1 cellular context compared by ENCODE assay signal in the genomic region with DNA sequence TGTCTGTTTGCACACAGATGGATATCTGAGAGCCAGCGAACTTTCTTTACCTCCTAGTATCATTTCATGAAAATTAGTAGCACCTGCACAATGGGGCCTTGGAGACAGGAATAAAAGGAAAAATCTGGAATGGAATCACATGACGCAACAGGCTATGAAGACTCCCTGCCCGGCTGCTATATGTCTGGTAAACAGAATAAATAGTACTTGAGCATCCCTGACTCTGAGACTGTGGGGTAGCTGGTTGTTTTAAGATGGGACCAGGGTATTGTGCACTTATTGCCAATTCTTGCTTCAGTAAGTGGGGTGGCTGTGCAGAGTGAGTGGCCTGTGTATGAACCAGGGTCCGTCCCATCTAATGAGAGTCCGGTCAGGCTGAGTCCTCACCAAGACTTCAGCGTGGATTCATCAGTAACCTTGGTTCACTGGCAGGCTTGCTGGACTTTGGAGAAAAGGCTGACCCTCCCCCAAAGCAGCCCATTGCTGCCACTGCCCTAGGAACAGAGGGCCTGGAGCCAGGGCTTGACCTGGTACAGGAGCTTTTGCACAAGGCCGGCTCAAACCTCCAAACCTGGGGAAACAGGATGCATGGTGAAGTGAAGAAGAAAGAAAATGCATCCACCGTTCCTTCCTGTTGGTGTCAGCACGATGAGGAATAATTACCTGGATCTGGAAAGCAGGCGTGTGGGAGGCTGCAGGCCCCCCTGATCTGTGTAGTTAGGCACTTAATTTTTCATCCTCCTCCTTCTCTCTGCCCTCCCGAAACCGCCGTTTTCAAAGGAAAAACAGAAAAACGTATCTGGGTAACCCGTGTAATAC.
TF ChIP-seq lines count a peak whose summit lies in the region.

No MANE protein-coding gene starts in this region.

TF ChIP-seq in GM23338, 12 proteins besides CTCF, POLR2A, EP300 and RAD21 (continued from another document):
- TF ChIP-seq, protein P1, sequence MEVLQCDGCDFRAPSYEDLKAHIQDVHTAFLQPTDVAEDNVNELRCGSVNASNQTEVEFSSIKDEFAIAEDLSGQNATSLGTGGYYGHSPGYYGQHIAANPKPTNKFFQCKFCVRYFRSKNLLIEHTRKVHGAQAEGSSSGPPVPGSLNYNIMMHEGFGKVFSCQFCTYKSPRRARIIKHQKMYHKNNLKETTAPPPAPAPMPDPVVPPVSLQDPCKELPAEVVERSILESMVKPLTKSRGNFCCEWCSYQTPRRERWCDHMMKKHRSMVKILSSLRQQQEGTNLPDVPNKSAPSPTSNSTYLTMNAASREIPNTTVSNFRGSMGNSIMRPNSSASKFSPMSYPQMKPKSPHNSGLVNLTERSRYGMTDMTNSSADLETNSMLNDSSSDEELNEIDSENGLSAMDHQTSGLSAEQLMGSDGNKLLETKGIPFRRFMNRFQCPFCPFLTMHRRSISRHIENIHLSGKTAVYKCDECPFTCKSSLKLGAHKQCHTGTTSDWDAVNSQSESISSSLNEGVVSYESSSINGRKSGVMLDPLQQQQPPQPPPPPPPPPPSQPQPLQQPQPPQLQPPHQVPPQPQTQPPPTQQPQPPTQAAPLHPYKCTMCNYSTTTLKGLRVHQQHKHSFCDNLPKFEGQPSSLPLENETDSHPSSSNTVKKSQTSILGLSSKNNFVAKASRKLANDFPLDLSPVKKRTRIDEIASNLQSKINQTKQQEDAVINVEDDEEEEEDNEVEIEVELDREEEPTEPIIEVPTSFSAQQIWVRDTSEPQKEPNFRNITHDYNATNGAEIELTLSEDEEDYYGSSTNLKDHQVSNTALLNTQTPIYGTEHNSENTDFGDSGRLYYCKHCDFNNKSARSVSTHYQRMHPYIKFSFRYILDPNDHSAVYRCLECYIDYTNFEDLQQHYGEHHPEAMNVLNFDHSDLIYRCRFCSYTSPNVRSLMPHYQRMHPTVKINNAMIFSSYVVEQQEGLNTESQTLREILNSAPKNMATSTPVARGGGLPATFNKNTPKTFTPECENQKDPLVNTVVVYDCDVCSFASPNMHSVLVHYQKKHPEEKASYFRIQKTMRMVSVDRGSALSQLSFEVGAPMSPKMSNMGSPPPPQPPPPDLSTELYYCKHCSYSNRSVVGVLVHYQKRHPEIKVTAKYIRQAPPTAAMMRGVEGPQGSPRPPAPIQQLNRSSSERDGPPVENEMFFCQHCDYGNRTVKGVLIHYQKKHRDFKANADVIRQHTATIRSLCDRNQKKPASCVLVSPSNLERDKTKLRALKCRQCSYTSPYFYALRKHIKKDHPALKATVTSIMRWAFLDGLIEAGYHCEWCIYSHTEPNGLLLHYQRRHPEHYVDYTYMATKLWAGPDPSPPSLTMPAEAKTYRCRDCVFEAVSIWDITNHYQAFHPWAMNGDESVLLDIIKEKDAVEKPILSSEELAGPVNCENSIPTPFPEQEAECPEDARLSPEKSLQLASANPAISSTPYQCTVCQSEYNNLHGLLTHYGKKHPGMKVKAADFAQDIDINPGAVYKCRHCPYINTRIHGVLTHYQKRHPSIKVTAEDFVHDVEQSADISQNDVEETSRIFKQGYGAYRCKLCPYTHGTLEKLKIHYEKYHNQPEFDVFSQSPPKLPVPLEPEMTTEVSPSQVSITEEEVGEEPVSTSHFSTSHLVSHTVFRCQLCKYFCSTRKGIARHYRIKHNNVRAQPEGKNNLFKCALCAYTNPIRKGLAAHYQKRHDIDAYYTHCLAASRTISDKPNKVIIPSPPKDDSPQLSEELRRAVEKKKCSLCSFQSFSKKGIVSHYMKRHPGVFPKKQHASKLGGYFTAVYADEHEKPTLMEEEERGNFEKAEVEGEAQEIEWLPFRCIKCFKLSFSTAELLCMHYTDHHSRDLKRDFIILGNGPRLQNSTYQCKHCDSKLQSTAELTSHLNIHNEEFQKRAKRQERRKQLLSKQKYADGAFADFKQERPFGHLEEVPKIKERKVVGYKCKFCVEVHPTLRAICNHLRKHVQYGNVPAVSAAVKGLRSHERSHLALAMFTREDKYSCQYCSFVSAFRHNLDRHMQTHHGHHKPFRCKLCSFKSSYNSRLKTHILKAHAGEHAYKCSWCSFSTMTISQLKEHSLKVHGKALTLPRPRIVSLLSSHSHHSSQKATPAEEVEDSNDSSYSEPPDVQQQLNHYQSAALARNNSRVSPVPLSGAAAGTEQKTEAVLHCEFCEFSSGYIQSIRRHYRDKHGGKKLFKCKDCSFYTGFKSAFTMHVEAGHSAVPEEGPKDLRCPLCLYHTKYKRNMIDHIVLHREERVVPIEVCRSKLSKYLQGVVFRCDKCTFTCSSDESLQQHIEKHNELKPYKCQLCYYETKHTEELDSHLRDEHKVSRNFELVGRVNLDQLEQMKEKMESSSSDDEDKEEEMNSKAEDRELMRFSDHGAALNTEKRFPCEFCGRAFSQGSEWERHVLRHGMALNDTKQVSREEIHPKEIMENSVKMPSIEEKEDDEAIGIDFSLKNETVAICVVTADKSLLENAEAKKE (CRISPR knock-in tag; IDR thresholded peaks at IDR 0.05): no peak
- no peak for TF ChIP-seq ZNF331 (CRISPR knock-in tag; IDR thresholded peaks at IDR 0.05; ENCODE audit: low read depth)
